In genomic region chr11:65496304-65497140, GRCh38 we compare ENCODE assay signal across 1 cellular context.
A peak's percentile ranks its signal among the peaks of the same experiment; 100 is the strongest.
TF ChIP-seq lines count a peak whose summit lies in the region.

No MANE protein-coding gene starts in this region.

TF ChIP-seq in HepG2, 621 proteins besides CTCF, POLR2A, EP300 and RAD21:
- peak; percentile 3 for TF ChIP-seq ASH2L (IDR thresholded peaks at IDR 0.05; ENCODE audit: insufficient read length, low read depth, low read length)
- TF ChIP-seq SMAD1 (CRISPR knock-in tag; IDR thresholded peaks at IDR 0.05; ENCODE audit: borderline replicate concordance, low read depth), result no peak
- TF ChIP-seq ZNF232 (CRISPR knock-in tag; IDR thresholded peaks at IDR 0.05; ENCODE audit: borderline replicate concordance), result 0 out of 2 replicates have a peak, but pooled peaks have one; percentile 11
- no peak for TF ChIP-seq ZBTB10 (CRISPR knock-in tag; IDR thresholded peaks at IDR 0.05; ENCODE audit: borderline replicate concordance)
- TF ChIP-seq ZNF564 (CRISPR knock-in tag; IDR thresholded peaks at IDR 0.05), result 0 out of 2 replicates have a peak, but pooled peaks have one; percentile 5
- TF ChIP-seq KLF9 (CRISPR knock-in tag; IDR thresholded peaks at IDR 0.05; ENCODE audit: low read depth), result peak; percentile 24; the same call in 1 of the 2 replicates
- TF ChIP-seq TFAP4 (IDR thresholded peaks at IDR 0.05; ENCODE audit: borderline replicate concordance, low read depth), result 0 out of 2 replicates have a peak, but pooled peaks have one; percentile 18
- TF ChIP-seq NR3C1 (CRISPR knock-in tag; IDR thresholded peaks at IDR 0.05), result no peak
- TF ChIP-seq KDM2A (CRISPR knock-in tag; IDR thresholded peaks at IDR 0.05; ENCODE audit: borderline replicate concordance, low read depth), result 0 out of 2 replicates have a peak, but pooled peaks have one; percentile 2
